Comparison of ENCODE assay signal across 11 cellular contexts in the genomic region with DNA sequence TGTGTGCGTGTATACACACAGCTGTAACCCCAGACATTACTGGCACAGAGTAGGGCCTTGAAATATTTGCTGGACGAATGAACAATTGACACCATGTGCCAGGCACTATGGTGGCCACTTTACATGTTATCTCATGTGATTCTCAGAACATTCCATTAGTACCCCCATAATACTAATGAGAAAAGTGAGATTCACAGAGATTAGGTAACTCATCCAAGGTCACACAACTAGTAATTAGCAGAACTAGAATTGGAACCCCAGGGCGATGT. TPM values are rescaled to one million over a fixed set of nuclear protein-coding genes. Genes with fewer than 3 reads are reported as not detected.
DNase-seq lines count a peak whose midpoint lies in the region; ATAC-seq and TF ChIP-seq lines count a peak whose summit lies in the region.
"Had no signal": no experiment of that assay in that cellular context is flagged by ENCODE, and none has a peak within 500 bp of the region (broad histone marks: within the 10 kb centered on the region; RNA-seq: fewer than 3 reads in every experiment).

No MANE protein-coding gene starts in this region.

- no peak for TF ChIP-seq POLR2A in esophagus muscularis mucosa (IDR thresholded peaks at IDR 0.05; ENCODE audit: low read depth)

- TF ChIP-seq CTCF in SK-N-SH (IDR thresholded peaks at IDR 0.05), result no peak
- TF ChIP-seq CTCF in HFFc6 (IDR thresholded peaks at IDR 0.05), result no peak
- no peak for TF ChIP-seq CTCF in esophagus muscularis mucosa (IDR thresholded peaks at IDR 0.05)

- no peaks in the 10 kb centered on the region; the same call in 1 of the 2 replicates for H4K20me1 ChIP-seq in SK-N-SH (ENCODE audit: insufficient read depth)

- H3K4me1 ChIP-seq in SK-N-SH (ENCODE audit: control insufficient read depth in 1 of 2, insufficient read depth in 2 of 2, low read depth in 1 of 2, low read length in 1 of 2), result peaks cover 22 to 26% of the 10 kb centered on the region in 2 experiments
- H3K4me1 ChIP-seq in esophagus muscularis mucosa, result peaks cover 28 to 49% (median 47%) of the 10 kb centered on the region in 4 donors
- peaks cover 5% of the 10 kb centered on the region for H3K4me1 ChIP-seq in rectal smooth muscle tissue (ENCODE audit: control insufficient read depth, insufficient read depth, low read length)
- H3K4me1 ChIP-seq: foreskin keratinocyte had no signal

- CTCF ChIA-PET in SK-N-SH (lab: Yijun Ruan, JAX), result interaction anchor here (0.9 to 4.2 kb wide), 16 partner anchors 9 to 232 kb away, joined by 3 to 27 read pairs (median 5); a partner anchor contains a TSS

- H3K9me3 Mint-ChIP-seq in HFFc6, result no peaks in the 10 kb centered on the region
- H3K9me3 Mint-ChIP-seq: stimulated activated naive CD8-positive, alpha-beta T cell treated with anti-CD3 and anti-CD28 coated beads, Interleukin-15, amount 100 ng/mL, for 72 hours had no signal

- peak overlapping the region; percentile 78 for H3K4me3 Mint-ChIP-seq in HFFc6
- H3K4me3 Mint-ChIP-seq: stimulated activated naive CD8-positive, alpha-beta T cell treated with anti-CD3 and anti-CD28 coated beads, Interleukin-15, amount 100 ng/mL, for 72 hours had no signal

- TF ChIP-seq RAD21 in SK-N-SH (IDR thresholded peaks at IDR 0.05; ENCODE audit: low read length), result no peak

- H3K9ac ChIP-seq in SK-N-SH (no peak overlapping the region), rectal smooth muscle tissue (ENCODE audit: low read length) (no peak overlapping the region)

- H3K27ac Mint-ChIP-seq in HFFc6, result no peak overlapping the region
- H3K27ac Mint-ChIP-seq: stimulated activated naive CD8-positive, alpha-beta T cell treated with anti-CD3 and anti-CD28 coated beads, Interleukin-15, amount 100 ng/mL, for 72 hours had no signal

- peaks cover 18% of the 10 kb centered on the region for H3K79me2 ChIP-seq in SK-N-SH (ENCODE audit: insufficient read depth)

- H3K4me1 Mint-ChIP-seq in HFFc6 (ENCODE audit: low read depth), result peaks cover 28% of the 10 kb centered on the region

- H3K9me2 ChIP-seq in SK-N-SH, result no peaks in the 10 kb centered on the region

- H3K4me3 ChIP-seq in SK-N-SH (ENCODE audit: low read depth in 2 of 2, low read length in 1 of 2) (peak overlapping the region in 1 of 2 experiments; percentile 48; a peak in 1 of 4 replicates), esophagus muscularis mucosa (peak overlapping the region in 3 of 4 donors; percentile 25 to 92 (median 70)), rectal smooth muscle tissue (ENCODE audit: low read length) (peak overlapping the region; percentile 71)

- H3K9me3 ChIP-seq in SK-N-SH (no peaks in the 10 kb centered on the region), esophagus muscularis mucosa (no peaks in the 10 kb centered on the region)
- H3K9me3 ChIP-seq: right atrium auricular region had no signal

- POLR2A ChIA-PET in SK-N-SH (lab: Yijun Ruan, JAX), result interaction anchor here (0.8 to 2.0 kb wide), 4 partner anchors 10 to 41 kb away, joined by 4 to 12 read pairs (median 6); a partner anchor contains a TSS

- intact Hi-C loops in esophagus muscularis mucosa (cut with DNase I), result loop anchor here (2.0 kb wide), 2 partner anchors 27 to 207 kb away; a partner anchor contains a TSS

- no peak overlapping the region for H2AFZ ChIP-seq in SK-N-SH (ENCODE audit: low read depth)

- peak overlapping the region; percentile 92 for H3K4me2 ChIP-seq in SK-N-SH

- 73% methylated on average over 3 of the region's 3 CpGs for WGBS in SK-N-SH (ENCODE audit: low lambda C conversion rate)
- WGBS in esophagus muscularis mucosa, result 37% methylated on average over 3 of the region's 3 CpGs

- peaks cover 3% of the 10 kb centered on the region for H3K27me3 Mint-ChIP-seq in HFFc6 (ENCODE audit: insufficient read depth)

- no peak for ATAC-seq in SK-N-SH treated with all-trans-retinoic acid at 6 μM for 48 hours
- ATAC-seq in HG03565 (IDR thresholded peaks at IDR 0.05; ENCODE audit: unreplicated experiment), result no peak

- H3K36me3 ChIP-seq in SK-N-SH (replicated peaks in 1 of 2; ENCODE audit: control insufficient read depth in 1 of 2, insufficient read depth in 2 of 2, low read length in 1 of 2) (no peaks in the 10 kb centered on the region), esophagus muscularis mucosa (no peaks in the 10 kb centered on the region), rectal smooth muscle tissue (ENCODE audit: control insufficient read depth, insufficient read depth, low read length) (no peaks in the 10 kb centered on the region)
- H3K36me3 ChIP-seq: right atrium auricular region had no signal

- no peaks in the 10 kb centered on the region for H3K27me3 ChIP-seq in SK-N-SH (ENCODE audit: insufficient read depth)
- H3K27me3 ChIP-seq in esophagus muscularis mucosa, result no peaks in the 10 kb centered on the region
- no peaks in the 10 kb centered on the region for H3K27me3 ChIP-seq in rectal smooth muscle tissue (ENCODE audit: control insufficient read depth, insufficient read depth, low read length)
- H3K27me3 ChIP-seq: foreskin keratinocyte, right atrium auricular region had no signal

- DNase-seq in SK-N-SH, result no peak
- no peak for DNase-seq in HFFc6
- no peak for DNase-seq in esophagus muscularis mucosa (ENCODE audit: extremely low spot score)
- DNase-seq in mucosa of gallbladder (ENCODE audit: low spot score), result no peak
- no peak for DNase-seq in RPMI8226

- H3K36me3 Mint-ChIP-seq in HFFc6 (ENCODE audit: low read depth), result no peaks in the 10 kb centered on the region

- H3K27ac ChIP-seq in SK-N-SH (ENCODE audit: low read depth in 2 of 2, low read length in 1 of 2) (peak overlapping the region in 1 of 2 experiments; percentile 57; a peak in 2 of 4 replicates), esophagus muscularis mucosa (replicated peaks in 1 of 4) (peak overlapping the region in 1 of 4 donors; percentile 16), rectal smooth muscle tissue (ENCODE audit: low read depth, low read length) (no peak overlapping the region)
- H3K27ac ChIP-seq: foreskin keratinocyte, right atrium auricular region had no signal

- H3F3A ChIP-seq in SK-N-SH (replicated peaks; ENCODE audit: insufficient read depth), result peaks cover 33% of the 10 kb centered on the region

- no peak for TF ChIP-seq EP300 in SK-N-SH (IDR thresholded peaks at IDR 0.05; ENCODE audit: borderline replicate concordance in 1 of 2, low read depth in 1 of 2, low read length in 1 of 2)
- TF ChIP-seq EP300 in esophagus muscularis mucosa (IDR thresholded peaks at IDR 0.05), result no peak

TF ChIP-seq in SK-N-SH, 30 proteins besides CTCF, POLR2A, EP300 and RAD21 (continues in another document):
- TF ChIP-seq NFIC (IDR thresholded peaks at IDR 0.05; ENCODE audit: borderline replicate concordance) (no peak), MXI1 (IDR thresholded peaks at IDR 0.05; ENCODE audit: low read depth, low read length) (no peak), TAF1 (IDR thresholded peaks at IDR 0.05; ENCODE audit: borderline replicate concordance, low read depth, low read length) (no peak), POLR2AphosphoS5 (IDR thresholded peaks at IDR 0.05; ENCODE audit: low read depth, low read length) (no peak), GATA2 (CRISPR knock-in tag; IDR thresholded peaks at IDR 0.05) (no peak)

TF ChIP-seq in SK-N-SH treated with all-trans-retinoic acid at 6 μM for 48 hours, 23 proteins besides CTCF, POLR2A, EP300 and RAD21:
- no peak for TF ChIP-seq ARNTL (CRISPR knock-in tag; IDR thresholded peaks at IDR 0.05; ENCODE audit: borderline replicate concordance, low read depth)
- no peak for TF ChIP-seq ZFP3 (CRISPR knock-in tag; IDR thresholded peaks at IDR 0.05)

RNA-seq across cellular contexts. Expression of a gene that starts 2.0 kb away (rescaled TPM):
- polyA plus RNA-seq in SK-N-SH (2012; rRNA removed), result 68.5 and 83.5 TPM in 2 replicates
- polyA plus RNA-seq in SK-N-SH (2012; cell fraction: cytosol; rRNA removed), result 9.5 and 20.4 TPM in 2 replicates
- 409 and 450 TPM in 2 replicates for polyA plus RNA-seq in SK-N-SH (2012; cell fraction: nucleus; rRNA removed)
- total RNA-seq in HFFc6 (2021; fragmentation: NEBNext Ultra II Directional; extraction: Animal tissue kit (Norgen Biotek cat#: 25700)), result 10 to 100 TPM in 5 of 6 experiments, 1 to 10 TPM in 1; 9.6 to 13.8 (median 11.6) TPM
- 10 to 100 TPM in 2 of 4 donors, 1 to 10 TPM in 2; 7.8 to 17.7 (median 11.2) TPM for total RNA-seq in esophagus muscularis mucosa
- 68.4 TPM for total RNA-seq in mucosa of gallbladder

RNA-seq across cellular contexts. Expression of a gene that starts 4.1 kb away (rescaled TPM):
- 0.46 and 0.83 TPM in 2 replicates for polyA plus RNA-seq in SK-N-SH (2012; rRNA removed)
- polyA plus RNA-seq in SK-N-SH (2012; cell fraction: cytosol; rRNA removed), result 0.22 and 0.26 TPM in 2 replicates
- 1.8 and 3.1 TPM in 2 replicates for polyA plus RNA-seq in SK-N-SH (2012; cell fraction: nucleus; rRNA removed)
- under 1 TPM in 1 of 6 experiments, not detected in 5; 0.18 TPM for total RNA-seq in HFFc6 (2021; fragmentation: NEBNext Ultra II Directional; extraction: Animal tissue kit (Norgen Biotek cat#: 25700))
- total RNA-seq in esophagus muscularis mucosa (1 to 10 TPM; 1.2 to 4.0 (median 2.1) TPM), mucosa of gallbladder (3.2 TPM)
- total RNA-seq: foreskin keratinocyte had no signal

RNA-seq across cellular contexts. Expression of a gene that starts 6.2 kb away (rescaled TPM):
- polyA plus RNA-seq in SK-N-SH (2012; rRNA removed), result 168 and 210 TPM in 2 replicates
- polyA plus RNA-seq in SK-N-SH (2012; cell fraction: cytosol; rRNA removed), result 67.3 and 95.5 TPM in 2 replicates
- 745 and 747 TPM in 2 replicates for polyA plus RNA-seq in SK-N-SH (2012; cell fraction: nucleus; rRNA removed)
- 10 to 100 TPM; 52.9 to 64.7 (median 61.0) TPM for total RNA-seq in HFFc6 (2021; fragmentation: NEBNext Ultra II Directional; extraction: Animal tissue kit (Norgen Biotek cat#: 25700))
- total RNA-seq in esophagus muscularis mucosa (10 to 100 TPM; 54.8 to 96.9 (median 93.1) TPM), mucosa of gallbladder (54.9 TPM)

RNA-seq across cellular contexts. Expression of a gene that starts 13.1 kb away (rescaled TPM):
- polyA plus RNA-seq in SK-N-SH (2012; rRNA removed), result 2.3 and 3.1 TPM in 2 replicates
- polyA plus RNA-seq in SK-N-SH (2012; cell fraction: cytosol; rRNA removed), result 0.58 and 0.90 TPM in 2 replicates
- 20.1 and 23.3 TPM in 2 replicates for polyA plus RNA-seq in SK-N-SH (2012; cell fraction: nucleus; rRNA removed)
- 1 to 10 TPM in 3 of 6 experiments, under 1 TPM in 3; 0.79 to 1.3 (median 1.1) TPM for total RNA-seq in HFFc6 (2021; fragmentation: NEBNext Ultra II Directional; extraction: Animal tissue kit (Norgen Biotek cat#: 25700))
- total RNA-seq in esophagus muscularis mucosa (under 1 TPM; 0.33 to 0.83 (median 0.60) TPM), mucosa of gallbladder (68.3 TPM)

RNA-seq across cellular contexts. Expression of a gene that starts 15.5 kb away (rescaled TPM):
- polyA plus RNA-seq in SK-N-SH (2012; rRNA removed), result 34.1 and 38.7 TPM in 2 replicates
- polyA plus RNA-seq in SK-N-SH (2012; cell fraction: cytosol; rRNA removed), result 16.9 and 22.0 TPM in 2 replicates
- 131 and 167 TPM in 2 replicates for polyA plus RNA-seq in SK-N-SH (2012; cell fraction: nucleus; rRNA removed)
- total RNA-seq in HFFc6 (2021; fragmentation: NEBNext Ultra II Directional; extraction: Animal tissue kit (Norgen Biotek cat#: 25700)), result 10 to 100 TPM; 16.1 to 20.1 (median 17.7) TPM
- total RNA-seq in esophagus muscularis mucosa (10 to 100 TPM; 40.6 to 58.2 (median 45.4) TPM), mucosa of gallbladder (79.0 TPM)
